In genomic region chr9:127504887-127505251, GRCh38 we compare ENCODE assay signal across 24 cellular contexts. TPM values are rescaled to one million over a fixed set of nuclear protein-coding genes. Genes with fewer than 3 reads are reported as not detected.
DNase-seq lines count a peak whose midpoint lies in the region; ATAC-seq and TF ChIP-seq lines count a peak whose summit lies in the region.
"Had no signal": no experiment of that assay in that cellular context is flagged by ENCODE, and none has a peak within 500 bp of the region (broad histone marks: within the 10 kb centered on the region; RNA-seq: fewer than 3 reads in every experiment).

No MANE protein-coding gene starts in this region.

- H3K9me3 ChIP-seq in sigmoid colon: no peaks in the 10 kb centered on the region
- H3K9me3 ChIP-seq: BLaER1, tibial nerve had no signal

- no peaks in the 10 kb centered on the region for H3K36me3 Mint-ChIP-seq in natural killer cell treated with Interleukin-12 subunit alpha and Interleukin-12 subunit beta and Interleukin-15 and Interleukin-18, amount 100 ng/mL, for 72 hours
- H3K36me3 Mint-ChIP-seq in natural killer cell (no peaks in the 10 kb centered on the region), chondrocyte (ENCODE audit: low read depth) (peaks cover 9% of the 10 kb centered on the region)
- no peaks in the 10 kb centered on the region for H3K36me3 Mint-ChIP-seq in activated CD8-positive, alpha-beta T cell treated with anti-CD3 and anti-CD28 coated beads for 36 hours (ENCODE audit: low read depth)
- H3K36me3 Mint-ChIP-seq: activated naive CD4-positive, alpha-beta T cell treated with anti-CD3 and anti-CD28 coated beads, Interleukin-2, amount 50 U/mL, for 72 hours had no signal

- ATAC-seq in natural killer cell treated with Interleukin-12 subunit alpha and Interleukin-12 subunit beta and Interleukin-15 and Interleukin-18, amount 100 ng/mL, for 72 hours: no peak
- no peak for ATAC-seq in natural killer cell
- ATAC-seq in activated CD8-positive, alpha-beta T cell treated with anti-CD3 and anti-CD28 coated beads for 36 hours: no peak

- no peak for TF ChIP-seq POLR2A in sigmoid colon (IDR thresholded peaks at IDR 0.05)

- no peak overlapping the region for H3K4me3 ChIP-seq in sigmoid colon
- H3K4me3 ChIP-seq: BLaER1, skin epidermis, tibial nerve had no signal

- no peaks in the 10 kb centered on the region for H3K27me3 Mint-ChIP-seq in natural killer cell treated with Interleukin-12 subunit alpha and Interleukin-12 subunit beta and Interleukin-15 and Interleukin-18, amount 100 ng/mL, for 72 hours
- no peaks in the 10 kb centered on the region for H3K27me3 Mint-ChIP-seq in natural killer cell (ENCODE audit: low read depth in 2 of 2)
- no peaks in the 10 kb centered on the region for H3K27me3 Mint-ChIP-seq in chondrocyte (ENCODE audit: low read depth)
- no peaks in the 10 kb centered on the region for H3K27me3 Mint-ChIP-seq in activated CD8-positive, alpha-beta T cell treated with anti-CD3 and anti-CD28 coated beads for 36 hours

- peaks cover 0 to 30% (median 21%) of the 10 kb centered on the region in 4 donors for H3K4me1 ChIP-seq in sigmoid colon

- H3K27ac Mint-ChIP-seq in natural killer cell treated with Interleukin-12 subunit alpha and Interleukin-12 subunit beta and Interleukin-15 and Interleukin-18, amount 100 ng/mL, for 72 hours: no peak overlapping the region
- no peak overlapping the region for H3K27ac Mint-ChIP-seq in natural killer cell
- peak overlapping the region; percentile 17 for H3K27ac Mint-ChIP-seq in chondrocyte (ENCODE audit: unreplicated experiment)
- H3K27ac Mint-ChIP-seq in activated CD8-positive, alpha-beta T cell treated with anti-CD3 and anti-CD28 coated beads for 36 hours: no peak overlapping the region
- H3K27ac Mint-ChIP-seq: activated naive CD4-positive, alpha-beta T cell treated with anti-CD3 and anti-CD28 coated beads, Interleukin-2, amount 50 U/mL, for 72 hours had no signal

- peaks cover 4 to 81% (median 55%) of the 10 kb centered on the region in 4 donors for H3K36me3 ChIP-seq in sigmoid colon

- intact Hi-C loops in natural killer cell (cut with micrococcal nuclease) (loop anchor here (1.0 to 10.0 kb wide), 4 partner anchors 81 to 416 kb away; no protein-coding TSS in a partner anchor), sigmoid colon (cut with DNase I) (loop anchor here (1.0 to 10.0 kb wide), 4 partner anchors 32 to 420 kb away; no protein-coding TSS in a partner anchor)
- intact Hi-C loops in activated CD8-positive, alpha-beta T cell treated with anti-CD3 and anti-CD28 coated beads for 36 hours (cut with micrococcal nuclease): loop anchor here (2.0 to 10.0 kb wide), 2 partner anchors 84 to 230 kb away; partner anchors contain the start of gene TOR2A

- 86 to 92% methylated on average over 8 of the region's 8 CpGs for WGBS in sigmoid colon, 2 donors

- peak; percentile 34 for DNase-seq in natural killer cell treated with Interleukin-12 subunit alpha and Interleukin-12 subunit beta and Interleukin-15 and Interleukin-18, amount 100 ng/mL, for 72 hours (ENCODE audit: low spot score)
- DNase-seq in natural killer cell (no peak), chondrocyte (ENCODE audit: low spot score) (no peak), sigmoid colon (no peak), NCI-H187 (lab: John Stamatoyannopoulos, UW) (no peak), retina (no peak)
- no peak for DNase-seq in stimulated activated CD4-positive, alpha-beta T cell treated with anti-CD3 and anti-CD28 coated beads, Interleukin-1b, Interleukin-23, amount 100 ng/mL, for 48 hours
- no peak for DNase-seq in activated CD8-positive, alpha-beta T cell treated with anti-CD3 and anti-CD28 coated beads for 36 hours
- DNase-seq: ACHN; activated CD4-positive, alpha-beta T cell treated with anti-CD3 and anti-CD28 coated beads, Interleukin-2, amount 50 U/mL, for 1 hour; aorta; cerebellar nuclear complex; COR-L47; glutamatergic neuron; kidney; NCI-H1694 treated with DMSO at 0.1 percent for 48 hours; NCI-H2227 treated with DMSO at 0.1 percent for 48 hours; RPMI8226; stimulated activated CD4-positive, alpha-beta T cell treated with anti-CD3 and anti-CD28 coated beads, Interleukin-2, amount 100 ng/mL, for 48 hours; stimulated activated naive CD4-positive, alpha-beta T cell had no signal

- H3K27ac ChIP-seq in sigmoid colon: peak overlapping the region in 3 of 4 donors; percentile 74 to 75 (median 75)
- H3K27ac ChIP-seq: BLaER1 had no signal

- H3K4me3 Mint-ChIP-seq in natural killer cell treated with Interleukin-12 subunit alpha and Interleukin-12 subunit beta and Interleukin-15 and Interleukin-18, amount 100 ng/mL, for 72 hours: no peak overlapping the region
- H3K4me3 Mint-ChIP-seq in natural killer cell (no peak overlapping the region), chondrocyte (ENCODE audit: unreplicated experiment) (no peak overlapping the region)
- no peak overlapping the region for H3K4me3 Mint-ChIP-seq in activated CD8-positive, alpha-beta T cell treated with anti-CD3 and anti-CD28 coated beads for 36 hours

- POLR2A ChIA-PET in activated CD8-positive, alpha-beta T cell treated with anti-CD3 and anti-CD28 coated beads for 36 hours (lab: Charles Lee): interaction anchor here (0.6 to 1.0 kb wide), 4 partner anchors 57 to 274 kb away, joined by 3 to 4 read pairs (median 3); partner anchors contain the start of gene TOR2A

- no peaks in the 10 kb centered on the region for H3K4me1 Mint-ChIP-seq in natural killer cell treated with Interleukin-12 subunit alpha and Interleukin-12 subunit beta and Interleukin-15 and Interleukin-18, amount 100 ng/mL, for 72 hours (ENCODE audit: low read depth in 2 of 2)
- no peaks in the 10 kb centered on the region for H3K4me1 Mint-ChIP-seq in natural killer cell
- peaks cover 5% of the 10 kb centered on the region for H3K4me1 Mint-ChIP-seq in chondrocyte (ENCODE audit: low read depth)
- H3K4me1 Mint-ChIP-seq in activated CD8-positive, alpha-beta T cell treated with anti-CD3 and anti-CD28 coated beads for 36 hours (ENCODE audit: low read depth): no peaks in the 10 kb centered on the region

- H3K27me3 ChIP-seq in sigmoid colon: no peaks in the 10 kb centered on the region
- H3K27me3 ChIP-seq: BLaER1, tibial nerve had no signal

- no peak for TF ChIP-seq CTCF in natural killer cell (IDR thresholded peaks at IDR 0.05)
- no peak for TF ChIP-seq CTCF in chondrocyte (IDR thresholded peaks at IDR 0.05)
- no peak for TF ChIP-seq CTCF in sigmoid colon (IDR thresholded peaks at IDR 0.05)
- no peak for TF ChIP-seq CTCF in activated CD8-positive, alpha-beta T cell treated with anti-CD3 and anti-CD28 coated beads for 36 hours (IDR thresholded peaks at IDR 0.05)

- no peak for TF ChIP-seq EP300 in sigmoid colon (IDR thresholded peaks at IDR 0.05)

- CTCF ChIA-PET in activated CD8-positive, alpha-beta T cell treated with anti-CD3 and anti-CD28 coated beads for 36 hours (lab: Charles Lee): interaction anchor here (0.8 to 3.6 kb wide), 13 partner anchors 14 to 230 kb away, joined by 3 to 40 read pairs (median 4); partner anchors contain the start of gene TOR2A

- H3K9me3 Mint-ChIP-seq in natural killer cell treated with Interleukin-12 subunit alpha and Interleukin-12 subunit beta and Interleukin-15 and Interleukin-18, amount 100 ng/mL, for 72 hours: no peaks in the 10 kb centered on the region
- H3K9me3 Mint-ChIP-seq in natural killer cell (no peaks in the 10 kb centered on the region), chondrocyte (ENCODE audit: low read depth) (no peaks in the 10 kb centered on the region)
- no peaks in the 10 kb centered on the region for H3K9me3 Mint-ChIP-seq in activated CD8-positive, alpha-beta T cell treated with anti-CD3 and anti-CD28 coated beads for 36 hours
- H3K9me3 Mint-ChIP-seq: activated naive CD4-positive, alpha-beta T cell treated with anti-CD3 and anti-CD28 coated beads, Interleukin-2, amount 50 U/mL, for 72 hours had no signal

RNA-seq across cellular contexts. Expression of gene LRSAM1, which starts 53.6 kb away (rescaled TPM):
- total RNA-seq in natural killer cell treated with Interleukin-12 subunit alpha and Interleukin-12 subunit beta and Interleukin-15 and Interleukin-18, amount 100 ng/mL, for 72 hours: 10 to 100 TPM; 17.5 to 34.4 TPM
- total RNA-seq in natural killer cell (10 to 100 TPM; 17.4 to 24.6 (median 20.7) TPM), chondrocyte (25.6 to 29.3 TPM (median 27.5 TPM) in 3 replicates), sigmoid colon (10 to 100 TPM; 17.9 to 54.0 (median 30.2) TPM)
- polyA plus RNA-seq in sigmoid colon: 10 to 100 TPM in 1 of 3 donors, 1 to 10 TPM in 2; 6.9 to 17.4 (median 7.2) TPM
- 10 to 100 TPM; 17.1 to 18.6 TPM for total RNA-seq in activated CD8-positive, alpha-beta T cell treated with anti-CD3 and anti-CD28 coated beads for 36 hours

RNA-seq across cellular contexts. Expression of gene RPL12, which starts 53.7 kb away (rescaled TPM):
- 1,000 to 10,000 TPM in 1 of 2 donors, 100 to 1,000 TPM in 1; 698 to 1,282 TPM for total RNA-seq in natural killer cell treated with Interleukin-12 subunit alpha and Interleukin-12 subunit beta and Interleukin-15 and Interleukin-18, amount 100 ng/mL, for 72 hours
- 100 to 1,000 TPM; 561 to 770 (median 724) TPM for total RNA-seq in natural killer cell
- 834 to 848 TPM (median 848 TPM) in 3 replicates for total RNA-seq in chondrocyte
- 1,000 to 10,000 TPM; 2,502 to 5,061 (median 3,494) TPM for total RNA-seq in sigmoid colon
- polyA plus RNA-seq in sigmoid colon: 1,000 to 10,000 TPM; 2,492 to 4,552 (median 2,965) TPM
- 1,000 to 10,000 TPM; 2,353 to 2,364 TPM for total RNA-seq in activated CD8-positive, alpha-beta T cell treated with anti-CD3 and anti-CD28 coated beads for 36 hours
